1 cellular context compared by ENCODE assay signal in genomic region chr1:181918893-181919728, GRCh38.
TF ChIP-seq lines count a peak whose summit lies in the region.

No MANE protein-coding gene starts in this region.

TF ChIP-seq in K562, 482 proteins besides CTCF, POLR2A, EP300 and RAD21 (continued from another document):
- TF ChIP-seq ETS1 (conservative IDR thresholded peaks at IDR 0.05; ENCODE audit: control insufficient read depth, low read depth, low read length) (no peak), ZNF217 (CRISPR knock-in tag; IDR thresholded peaks at IDR 0.05) (no peak), ZNF644 (tag; IDR thresholded peaks at IDR 0.05; ENCODE audit: low read depth) (0 out of 2 replicates have a peak, but pooled peaks have one; percentile 38), EHMT2 (IDR thresholded peaks at IDR 0.05) (no peak), ZNF507 (tag; conservative IDR thresholded peaks at IDR 0.05) (no peak), BACH1 (tag; IDR thresholded peaks at IDR 0.05) (0 out of 2 replicates have a peak, but pooled peaks have one; percentile 40), SIX5 (IDR thresholded peaks at IDR 0.05; ENCODE audit: borderline replicate concordance in 1 of 2, insufficient read depth in 1 of 2, low read depth in 1 of 2, low read length in 2 of 2) (no peak), FOSL1 (tag; conservative IDR thresholded peaks at IDR 0.05) (peak; percentile 88), FOXJ3 (CRISPR knock-in tag; IDR thresholded peaks at IDR 0.05) (no peak), ARID1B (IDR thresholded peaks at IDR 0.05) (peak; percentile 18; the same call in 1 of the 2 replicates), AFF1 (IDR thresholded peaks at IDR 0.05; ENCODE audit: low read depth in 1 of 2, partially characterized antibody in 2 of 2) (no peak), TEAD2 (tag; IDR thresholded peaks at IDR 0.05) (no peak), KAT7 (CRISPR knock-in tag; IDR thresholded peaks at IDR 0.05; ENCODE audit: borderline replicate concordance) (no peak), XRCC4 (IDR thresholded peaks at IDR 0.05; ENCODE audit: extremely low read depth, insufficient read depth, insufficient read length) (no peak), ZNF766 (CRISPR knock-in tag; conservative IDR thresholded peaks at IDR 0.05) (peak; percentile 76; the same call in 1 of the 2 replicates), ZNF584 (CRISPR knock-in tag; IDR thresholded peaks at IDR 0.05; ENCODE audit: low read depth) (peak; percentile 70; the same call in 1 of the 2 replicates), JUN (IDR thresholded peaks at IDR 0.05; ENCODE audit: borderline replicate concordance, low read depth, low read length) (0 out of 2 replicates have a peak, but pooled peaks have one; percentile 31), JUN (CRISPR knock-in tag; IDR thresholded peaks at IDR 0.05; ENCODE audit: borderline replicate concordance) (no peak), TOE1 (IDR thresholded peaks at IDR 0.05; ENCODE audit: borderline replicate concordance) (no peak), TOE1 (CRISPR knock-in tag; IDR thresholded peaks at IDR 0.05; ENCODE audit: borderline replicate concordance, low read depth) (no peak), ZNF589 (CRISPR knock-in tag; IDR thresholded peaks at IDR 0.05; ENCODE audit: low read depth) (peak; percentile 67; the same call in 1 of the 2 replicates), EGR1 (conservative IDR thresholded peaks at IDR 0.05) (peak; percentile 42; the same call in 1 of the 2 replicates), ZNF586 (CRISPR knock-in tag; conservative IDR thresholded peaks at IDR 0.05) (no peak), HMGXB4 (CRISPR knock-in tag; IDR thresholded peaks at IDR 0.05) (no peak), MEIS2 (IDR thresholded peaks at IDR 0.05; ENCODE audit: partially characterized antibody) (peak; percentile 62), SMARCE1 (IDR thresholded peaks at IDR 0.05) (peak; percentile 41; the same call in 1 of the 2 replicates), ZNF165 (CRISPR knock-in tag; IDR thresholded peaks at IDR 0.05; ENCODE audit: borderline replicate concordance) (no peak), NR2C2 (CRISPR knock-in tag; IDR thresholded peaks at IDR 0.05) (no peak), NR2C2 (tag; IDR thresholded peaks at IDR 0.05) (0 out of 2 replicates have a peak, but pooled peaks have one; percentile 49), ILK (tag; IDR thresholded peaks at IDR 0.05; ENCODE audit: borderline replicate concordance, low read depth) (no peak), ATF7 (IDR thresholded peaks at IDR 0.05) (peak; percentile 15; the same call in 1 of the 2 replicates), CEBPG (CRISPR knock-in tag; IDR thresholded peaks at IDR 0.05) (no peak), CEBPG (tag; conservative IDR thresholded peaks at IDR 0.05 in 1 of 2, IDR thresholded peaks at IDR 0.05 in 1 of 2) (peak; percentile 18 to 64; a peak in 3 of 4 replicates), RBM39 (optimal IDR thresholded peaks at IDR 0.05; ENCODE audit: low read depth, low read length) (no peak), HMG20B (CRISPR knock-in tag; IDR thresholded peaks at IDR 0.05) (no peak), POLR3G (IDR thresholded peaks at IDR 0.05; ENCODE audit: extremely low read depth, insufficient read length, insufficient replicate concordance) (no peak), NFIC (IDR thresholded peaks at IDR 0.05) (peak; percentile 22; the same call in 1 of the 2 replicates), ZC3H11A (IDR thresholded peaks at IDR 0.05; ENCODE audit: low read depth, low read length) (no peak), ZNF695 (CRISPR knock-in tag; IDR thresholded peaks at IDR 0.05) (no peak), NR4A1 (CRISPR knock-in tag; IDR thresholded peaks at IDR 0.05) (no peak), NR4A1 (tag; IDR thresholded peaks at IDR 0.05) (0 out of 2 replicates have a peak, but pooled peaks have one; percentile 25), MITF (IDR thresholded peaks at IDR 0.05) (peak; percentile 50; the same call in 1 of the 2 replicates), ZNF41 (CRISPR knock-in tag; conservative IDR thresholded peaks at IDR 0.05) (no peak), ZNF395 (CRISPR knock-in tag; IDR thresholded peaks at IDR 0.05) (peak; percentile 44; the same call in 1 of the 2 replicates)
- TF ChIP-seq, protein P1, sequence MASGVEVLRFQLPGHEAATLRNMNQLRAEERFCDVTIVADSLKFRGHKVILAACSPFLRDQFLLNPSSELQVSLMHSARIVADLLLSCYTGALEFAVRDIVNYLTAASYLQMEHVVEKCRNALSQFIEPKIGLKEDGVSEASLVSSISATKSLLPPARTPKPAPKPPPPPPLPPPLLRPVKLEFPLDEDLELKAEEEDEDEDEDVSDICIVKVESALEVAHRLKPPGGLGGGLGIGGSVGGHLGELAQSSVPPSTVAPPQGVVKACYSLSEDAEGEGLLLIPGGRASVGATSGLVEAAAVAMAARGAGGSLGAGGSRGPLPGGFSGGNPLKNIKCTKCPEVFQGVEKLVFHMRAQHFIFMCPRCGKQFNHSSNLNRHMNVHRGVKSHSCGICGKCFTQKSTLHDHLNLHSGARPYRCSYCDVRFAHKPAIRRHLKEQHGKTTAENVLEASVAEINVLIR (CRISPR knock-in tag; IDR thresholded peaks at IDR 0.05) = no peak
- TF ChIP-seq, protein P2, sequence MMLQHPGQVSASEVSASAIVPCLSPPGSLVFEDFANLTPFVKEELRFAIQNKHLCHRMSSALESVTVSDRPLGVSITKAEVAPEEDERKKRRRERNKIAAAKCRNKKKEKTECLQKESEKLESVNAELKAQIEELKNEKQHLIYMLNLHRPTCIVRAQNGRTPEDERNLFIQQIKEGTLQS (IDR thresholded peaks at IDR 0.05) = peak; percentile 89
- TF ChIP-seq, protein P2 (CRISPR knock-in tag; conservative IDR thresholded peaks at IDR 0.05) = no peak
- TF ChIP-seq, protein P3, sequence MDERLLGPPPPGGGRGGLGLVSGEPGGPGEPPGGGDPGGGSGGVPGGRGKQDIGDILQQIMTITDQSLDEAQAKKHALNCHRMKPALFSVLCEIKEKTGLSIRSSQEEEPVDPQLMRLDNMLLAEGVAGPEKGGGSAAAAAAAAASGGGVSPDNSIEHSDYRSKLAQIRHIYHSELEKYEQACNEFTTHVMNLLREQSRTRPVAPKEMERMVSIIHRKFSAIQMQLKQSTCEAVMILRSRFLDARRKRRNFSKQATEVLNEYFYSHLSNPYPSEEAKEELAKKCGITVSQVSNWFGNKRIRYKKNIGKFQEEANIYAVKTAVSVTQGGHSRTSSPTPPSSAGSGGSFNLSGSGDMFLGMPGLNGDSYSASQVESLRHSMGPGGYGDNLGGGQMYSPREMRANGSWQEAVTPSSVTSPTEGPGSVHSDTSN (CRISPR knock-in tag; IDR thresholded peaks at IDR 0.05; ENCODE audit: low read depth) = no peak
- TF ChIP-seq, protein P3 (tag; conservative IDR thresholded peaks at IDR 0.05; ENCODE audit: low read depth) = 0 out of 2 replicates have a peak, but pooled peaks have one; percentile 2
